8 cellular contexts compared by ENCODE assay signal in the genomic region with DNA sequence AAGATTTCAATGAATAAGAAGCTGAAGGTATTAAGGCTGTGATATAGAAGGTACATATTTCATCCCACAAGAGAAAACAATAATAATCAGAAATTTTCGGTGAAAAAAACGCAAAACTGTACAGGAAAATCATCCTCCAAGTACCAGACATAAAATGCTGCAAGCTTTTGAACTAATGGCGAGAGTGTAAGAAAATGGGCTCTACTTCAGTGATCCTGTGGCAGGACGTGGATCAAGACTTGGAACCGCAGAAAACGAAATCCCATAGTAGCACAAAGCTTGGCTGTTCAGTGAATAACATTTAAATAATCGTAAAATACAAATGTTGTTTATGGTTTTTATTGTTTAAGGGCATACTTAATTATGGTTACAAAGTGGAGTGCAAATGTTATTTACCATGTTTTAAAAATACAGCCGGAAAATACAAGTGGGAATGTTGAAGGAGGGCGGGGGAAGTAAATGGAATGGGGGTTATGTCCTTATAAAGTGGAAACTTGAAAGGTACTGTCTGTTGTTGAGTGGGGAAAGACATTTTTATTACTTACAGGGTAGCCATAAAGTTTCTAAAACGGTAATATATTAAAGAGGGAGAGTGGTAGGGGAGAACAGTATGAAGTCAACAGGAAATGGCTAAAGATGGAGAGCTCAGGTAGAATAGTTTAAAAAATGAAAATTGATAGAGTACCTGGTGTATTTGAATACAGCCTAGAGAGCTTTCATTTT. TPM values are rescaled to one million over a fixed set of nuclear protein-coding genes. Genes with fewer than 3 reads are reported as not detected.
DNase-seq lines count a peak whose midpoint lies in the region; ATAC-seq and TF ChIP-seq lines count a peak whose summit lies in the region.

No MANE protein-coding gene starts in this region.

- H3K9me3 ChIP-seq in right atrium auricular region (no peaks in the 10 kb centered on the region), PC-9 (ENCODE audit: insufficient read depth, low read depth) (no peaks in the 10 kb centered on the region)
- H3K9me3 ChIP-seq in effector memory CD4-positive, alpha-beta T cell (ENCODE audit: control insufficient read depth, low read length) = no peaks in the 10 kb centered on the region

- intact Hi-C loops in Right ventricle myocardium inferior (cut with DNase I) (loop anchor here (5.0 kb wide), 2 partner anchors 205 to 960 kb away; partner anchors contain the start of gene GABARAPL1), PC-9 (cut with micrococcal nuclease; ENCODE audit: unreplicated experiment) (no loop called here)

- peak overlapping the region; percentile 97 to 99 for H3K27ac Mint-ChIP-seq in natural killer cell treated with Interleukin-12 subunit alpha and Interleukin-12 subunit beta and Interleukin-15 and Interleukin-18, amount 100 ng/mL, for 72 hours

- H3K4me1 ChIP-seq in right atrium auricular region (peaks cover 0 to 35% of the 10 kb centered on the region in 2 donors), PC-9 (replicated peaks; ENCODE audit: insufficient read depth) (peaks cover 8% of the 10 kb centered on the region; the same call in 1 of the 2 replicates)
- no peaks in the 10 kb centered on the region for H3K4me1 ChIP-seq in effector memory CD4-positive, alpha-beta T cell (ENCODE audit: control insufficient read depth, insufficient read depth, low read length, poor library complexity, severe bottlenecking)

- peaks cover 56% of the 10 kb centered on the region for H3K79me2 ChIP-seq in PC-9 (ENCODE audit: low read depth)

- TF ChIP-seq CTCF in right atrium auricular region (IDR thresholded peaks at IDR 0.05) (no peak), PC-9 (conservative IDR thresholded peaks at IDR 0.05) (no peak)

- H3K36me3 ChIP-seq in right atrium auricular region (no peaks in the 10 kb centered on the region), PC-9 (ENCODE audit: low read depth) (no peaks in the 10 kb centered on the region; the same call in 1 of the 2 replicates)
- H3K36me3 ChIP-seq in effector memory CD4-positive, alpha-beta T cell (ENCODE audit: control insufficient read depth, insufficient read depth, low read length) = peaks cover 6% of the 10 kb centered on the region

- BruUV-seq in PC-9 (replicated peaks; lab: Mats Ljungman, UMichigan) = TSS peak; percentile 69

- H3K27me3 ChIP-seq in right atrium auricular region = no peaks in the 10 kb centered on the region
- no peaks in the 10 kb centered on the region for H3K27me3 ChIP-seq in PC-9 (ENCODE audit: insufficient read depth, low read depth)
- H3K27me3 ChIP-seq in effector memory CD4-positive, alpha-beta T cell (replicated peaks; ENCODE audit: control insufficient read depth, insufficient read depth, low read length, poor library complexity, severe bottlenecking) = peaks cover 3% of the 10 kb centered on the region

- no peaks in the 10 kb centered on the region for H3K9me2 ChIP-seq in PC-9 (ENCODE audit: insufficient read depth)

- H3K4me3 Mint-ChIP-seq in natural killer cell treated with Interleukin-12 subunit alpha and Interleukin-12 subunit beta and Interleukin-15 and Interleukin-18, amount 100 ng/mL, for 72 hours = peak overlapping the region; percentile 98

- H4K20me1 ChIP-seq in PC-9 (ENCODE audit: insufficient read depth) = no peaks in the 10 kb centered on the region

- no peaks in the 10 kb centered on the region for H3F3A ChIP-seq in PC-9 (ENCODE audit: insufficient read depth, low read depth)

- H3K36me3 Mint-ChIP-seq in natural killer cell treated with Interleukin-12 subunit alpha and Interleukin-12 subunit beta and Interleukin-15 and Interleukin-18, amount 100 ng/mL, for 72 hours = peaks cover 40% of the 10 kb centered on the region

- ATAC-seq in Right ventricle myocardium inferior (no peak), GM19452 (IDR thresholded peaks at IDR 0.05; ENCODE audit: unreplicated experiment) (no peak), GM21737 (IDR thresholded peaks at IDR 0.05; ENCODE audit: unreplicated experiment) (no peak)
- ATAC-seq in natural killer cell treated with Interleukin-12 subunit alpha and Interleukin-12 subunit beta and Interleukin-15 and Interleukin-18, amount 100 ng/mL, for 72 hours = no peak

- CTCF ChIA-PET in PC-9 (lab: Charles Lee) = no interaction called here

- no peaks in the 10 kb centered on the region for H3K9me3 Mint-ChIP-seq in natural killer cell treated with Interleukin-12 subunit alpha and Interleukin-12 subunit beta and Interleukin-15 and Interleukin-18, amount 100 ng/mL, for 72 hours

- POLR2A ChIA-PET in PC-9 (lab: Charles Lee; ENCODE audit: unreplicated experiment) = interaction anchor here (0.5 to 0.7 kb wide), 5 partner anchors 18 to 899 kb away, joined by 3 to 5 read pairs (median 4); partner anchors contain the start of gene MAGOHB

- H3K27ac ChIP-seq in right atrium auricular region (peak overlapping the region; percentile 98 to 100), PC-9 (peak overlapping the region; percentile 73)
- peak overlapping the region; percentile 60 for H3K27ac ChIP-seq in effector memory CD4-positive, alpha-beta T cell (ENCODE audit: insufficient read depth, low read length, poor library complexity, severe bottlenecking)

- H3K4me1 Mint-ChIP-seq in natural killer cell treated with Interleukin-12 subunit alpha and Interleukin-12 subunit beta and Interleukin-15 and Interleukin-18, amount 100 ng/mL, for 72 hours (ENCODE audit: low read depth in 2 of 2) = peaks cover 44 to 56% of the 10 kb centered on the region in 2 donors

- H3K27me3 Mint-ChIP-seq in natural killer cell treated with Interleukin-12 subunit alpha and Interleukin-12 subunit beta and Interleukin-15 and Interleukin-18, amount 100 ng/mL, for 72 hours = no peaks in the 10 kb centered on the region

- peak overlapping the region; percentile 91 for H2AFZ ChIP-seq in PC-9

- DNase-seq in right atrium auricular region (ENCODE audit: low spot score) (no peak), Right ventricle myocardium inferior (ENCODE audit: missing footprints) (no peak), PC-9 (no peak), islet precursor cell (no peak)
- no peak for DNase-seq in effector memory CD4-positive, alpha-beta T cell
- DNase-seq in natural killer cell treated with Interleukin-12 subunit alpha and Interleukin-12 subunit beta and Interleukin-15 and Interleukin-18, amount 100 ng/mL, for 72 hours (ENCODE audit: low spot score) = no peak

- H3K4me3 ChIP-seq in right atrium auricular region (peak overlapping the region; percentile 95 to 99), PC-9 (peak overlapping the region; percentile 75)
- peak overlapping the region; percentile 46 for H3K4me3 ChIP-seq in effector memory CD4-positive, alpha-beta T cell (ENCODE audit: insufficient read depth, low read depth, low read length, poor library complexity, severe bottlenecking)

- H3K4me2 ChIP-seq in PC-9 = peak overlapping the region; percentile 99

RNA-seq across cellular contexts. Expression of gene SMIM10L1, which starts 1.1 kb away (rescaled TPM):
- total RNA-seq in right atrium auricular region (10 to 100 TPM; 11.8 to 13.3 TPM), Right ventricle myocardium inferior (14.6 TPM), PC-9 (2021) (7.9 and 10.8 TPM in 2 replicates)
- 1 to 10 TPM; 8.8 to 9.4 TPM for total RNA-seq in natural killer cell treated with Interleukin-12 subunit alpha and Interleukin-12 subunit beta and Interleukin-15 and Interleukin-18, amount 100 ng/mL, for 72 hours

RNA-seq across cellular contexts. Expression of gene TAS2R42, which starts 14.6 kb away (rescaled TPM):
- total RNA-seq in right atrium auricular region (not detected), Right ventricle myocardium inferior (not detected), PC-9 (2021) (not detected in 2 replicates)
- not detected for total RNA-seq in natural killer cell treated with Interleukin-12 subunit alpha and Interleukin-12 subunit beta and Interleukin-15 and Interleukin-18, amount 100 ng/mL, for 72 hours

RNA-seq across cellular contexts. Expression of gene TAS2R30, which starts 37.7 kb away (rescaled TPM):
- total RNA-seq in right atrium auricular region = under 1 TPM; 0.44 to 0.90 TPM
- total RNA-seq in Right ventricle myocardium inferior = 0.27 TPM
- total RNA-seq in PC-9 (2021) = 2.9 and 3.1 TPM in 2 replicates
- 1 to 10 TPM; 3.6 to 8.7 TPM for total RNA-seq in natural killer cell treated with Interleukin-12 subunit alpha and Interleukin-12 subunit beta and Interleukin-15 and Interleukin-18, amount 100 ng/mL, for 72 hours

Comparison
In these comparisons a context has a peak if more than half of its experiments do, and no peak if none do; other contexts are left out.
1. H3K4me3 ChIP-seq: peak in every context shown above with its lines; median percentile 97 in right atrium auricular region; 75 in PC-9; 46 in effector memory CD4-positive, alpha-beta T cell.